9 cellular contexts compared by ENCODE assay signal in the genomic region with DNA sequence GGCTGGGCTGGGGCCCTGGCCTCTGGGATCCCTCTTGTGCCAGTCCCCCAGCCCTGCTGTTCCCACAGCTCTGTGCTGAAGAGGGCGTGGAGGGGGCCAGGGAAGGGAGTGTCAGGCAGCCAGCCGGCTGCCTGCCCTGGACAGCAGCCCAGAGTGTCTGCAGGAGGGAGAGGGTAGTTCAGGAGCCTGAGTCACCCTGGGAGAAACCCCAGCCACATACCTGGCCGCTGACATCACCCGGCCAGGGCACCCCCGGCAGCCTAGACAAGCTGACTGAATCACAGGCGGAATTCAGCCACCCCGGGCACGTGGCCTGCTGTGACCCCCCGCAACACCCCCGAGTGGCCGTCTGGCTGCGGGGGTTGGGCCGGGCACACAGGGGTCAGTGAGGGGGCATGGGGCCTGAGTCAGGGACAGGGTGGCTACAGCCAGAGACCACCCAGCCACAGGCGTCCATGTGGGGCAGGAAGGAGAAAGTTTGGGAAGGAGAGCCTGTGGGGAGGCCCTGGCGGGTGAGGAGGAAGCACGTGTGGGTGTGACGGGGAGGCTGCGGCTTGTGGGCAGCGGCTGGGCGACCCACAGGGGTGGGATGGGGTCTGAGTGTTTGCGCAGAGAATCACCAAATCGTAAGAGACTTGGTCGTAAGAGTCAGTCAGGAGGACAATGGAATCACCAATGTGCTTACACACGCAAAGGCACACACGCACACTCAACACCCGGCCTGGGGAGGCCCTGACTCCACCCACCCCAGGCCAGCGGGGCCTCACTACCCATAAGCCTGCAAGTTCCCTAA. TPM values are rescaled to one million over a fixed set of nuclear protein-coding genes. Genes with fewer than 3 reads are reported as not detected.
DNase-seq lines count a peak whose midpoint lies in the region; ATAC-seq and TF ChIP-seq lines count a peak whose summit lies in the region.
"Had no signal": no experiment of that assay in that cellular context is flagged by ENCODE, and none has a peak within 500 bp of the region (broad histone marks: within the 10 kb centered on the region; RNA-seq: fewer than 3 reads in every experiment).

No MANE protein-coding gene starts in this region.

- no peak for TF ChIP-seq CTCF in AG10803 (conservative IDR thresholded peaks at IDR 0.05; ENCODE audit: low read length)
- no peak for TF ChIP-seq CTCF in OCI-LY3 (IDR thresholded peaks at IDR 0.05; ENCODE audit: low read depth, low read length)
- peak in 1 of 4 experiments; percentile 13 for TF ChIP-seq CTCF in gastroesophageal sphincter (IDR thresholded peaks at IDR 0.05)
- TF ChIP-seq CTCF in osteocyte (IDR thresholded peaks at IDR 0.05): no peak

- H3K9me3 ChIP-seq in OCI-LY3 (ENCODE audit: insufficient read depth, low read length) (no peaks in the 10 kb centered on the region), gastroesophageal sphincter (no peaks in the 10 kb centered on the region)
- H3K9me3 ChIP-seq: HAP-1 had no signal

- H3K36me3 ChIP-seq in OCI-LY3 (replicated peaks; ENCODE audit: low read depth, low read length): no peaks in the 10 kb centered on the region
- H3K36me3 ChIP-seq in gastroesophageal sphincter: no peaks in the 10 kb centered on the region
- H3K36me3 ChIP-seq: HAP-1 had no signal

- no peak for TF ChIP-seq POLR2A in gastroesophageal sphincter (IDR thresholded peaks at IDR 0.05)

- H3K4me2 ChIP-seq in OCI-LY3 (ENCODE audit: low read length): peak overlapping the region; percentile 31

- peak overlapping the region; percentile 99 for H3K27ac Mint-ChIP-seq in osteocyte (ENCODE audit: unreplicated experiment)

- H3K36me3 Mint-ChIP-seq in osteocyte (ENCODE audit: unreplicated experiment): no peaks in the 10 kb centered on the region

- no peaks in the 10 kb centered on the region for H4K20me1 ChIP-seq in OCI-LY3 (ENCODE audit: insufficient read depth, low read length)

- no peak overlapping the region for H2AFZ ChIP-seq in OCI-LY3 (ENCODE audit: low read depth, low read length)

- H3K4me3 ChIP-seq in AG10803 (ENCODE audit: low read length) (peak overlapping the region; percentile 45), OCI-LY3 (ENCODE audit: low read length) (0 out of 2 replicates have a peak overlapping the region, but pooled peaks have one; percentile 4), gastroesophageal sphincter (peak overlapping the region in 1 of 2 donors; percentile 15)
- H3K4me3 ChIP-seq: HAP-1 had no signal

- H3K27me3 ChIP-seq in OCI-LY3 (ENCODE audit: low read depth, low read length): peaks cover 18% of the 10 kb centered on the region
- no peaks in the 10 kb centered on the region for H3K27me3 ChIP-seq in gastroesophageal sphincter

- peaks cover 38% of the 10 kb centered on the region for H3K4me1 Mint-ChIP-seq in osteocyte (ENCODE audit: unreplicated experiment)

- H3K9me3 Mint-ChIP-seq in osteocyte (ENCODE audit: unreplicated experiment): no peaks in the 10 kb centered on the region

- ATAC-seq in GM21737 (IDR thresholded peaks at IDR 0.05; ENCODE audit: unreplicated experiment) (peak; percentile 41), gastroesophageal sphincter (peak; percentile 94), HG03280 (IDR thresholded peaks at IDR 0.05; ENCODE audit: unreplicated experiment) (no peak), HG02623 (IDR thresholded peaks at IDR 0.05; ENCODE audit: unreplicated experiment) (no peak)

- DNase-seq in AG10803 (ENCODE audit: low read depth) (peak; percentile 99), osteocyte (ENCODE audit: extremely low spot score, unreplicated experiment) (peak; percentile 99)
- DNase-seq in activated gamma-delta T cell treated with anti-CD3 and anti-CD28 coated beads, Interleukin-2, amount 50 U/mL, for 16 hours (ENCODE audit: low read depth): peak; percentile 67

- H3K9ac ChIP-seq in OCI-LY3 (ENCODE audit: low read length): no peak overlapping the region

- no peaks in the 10 kb centered on the region for H3K79me2 ChIP-seq in OCI-LY3 (ENCODE audit: low read length)

- WGBS in gastroesophageal sphincter (ENCODE audit: low coverage in 1 of 2), 2 donors: 0 to 11% methylated on average over 2 to 11 of the region's 27 CpGs

- peaks cover 33% of the 10 kb centered on the region for H3K4me1 ChIP-seq in OCI-LY3 (ENCODE audit: low read length)
- peaks cover 3 to 33% (median 17%) of the 10 kb centered on the region in 3 donors for H3K4me1 ChIP-seq in gastroesophageal sphincter

- no peak for TF ChIP-seq EP300 in gastroesophageal sphincter (IDR thresholded peaks at IDR 0.05)

- H3K27ac ChIP-seq in OCI-LY3 (ENCODE audit: low read length) (no peak overlapping the region), gastroesophageal sphincter (peak overlapping the region; percentile 45 to 89 (median 84))

- H3K27me3 Mint-ChIP-seq in osteocyte (ENCODE audit: unreplicated experiment): no peaks in the 10 kb centered on the region

- peak overlapping the region; percentile 49 for H3K4me3 Mint-ChIP-seq in osteocyte (ENCODE audit: unreplicated experiment)

RNA-seq across cellular contexts. Expression of a gene that starts 11.9 kb away (rescaled TPM):
- total RNA-seq in gastroesophageal sphincter (10 to 100 TPM in 2 of 4 donors, 1 to 10 TPM in 2; 1.9 to 38.0 (median 15.6) TPM), osteocyte (93.8 and 176 TPM in 2 replicates)

RNA-seq across cellular contexts. Expression of a gene that starts 32.2 kb away (rescaled TPM):
- total RNA-seq in gastroesophageal sphincter (10 to 100 TPM; 52.7 to 84.6 (median 68.4) TPM), osteocyte (96.7 and 117 TPM in 2 replicates)

RNA-seq across cellular contexts. Expression of a gene that starts 40.9 kb away (rescaled TPM):
- 10 to 100 TPM; 11.0 to 19.6 (median 15.3) TPM for total RNA-seq in gastroesophageal sphincter
- total RNA-seq in osteocyte: 15.6 and 15.8 TPM in 2 replicates

RNA-seq across cellular contexts. Expression of a gene that starts 42.3 kb away (rescaled TPM):
- total RNA-seq in gastroesophageal sphincter: 1 to 10 TPM in 3 of 4 donors, under 1 TPM in 1; 0.96 to 3.2 (median 2.1) TPM
- total RNA-seq in osteocyte: 0.29 and 0.62 TPM in 2 replicates

RNA-seq across cellular contexts. Expression of a gene that starts 49.5 kb away (rescaled TPM):
- 10 to 100 TPM in 1 of 4 donors, 1 to 10 TPM in 3; 1.7 to 10.7 (median 5.8) TPM for total RNA-seq in gastroesophageal sphincter
- 7.6 and 9.1 TPM in 2 replicates for total RNA-seq in osteocyte

Comparison
In these comparisons a context has a peak if more than half of its experiments do, and no peak if none do; other contexts are left out.
1. ATAC-seq: peak in GM21737 (single experiment) and gastroesophageal sphincter (single experiment); none in HG03280 (single experiment) and HG02623 (single experiment).
2. Peak in every context shown above with its lines, with median percentiles within 50 percentile points of each other: DNase-seq.